Comparison of ENCODE assay signal across 3 cellular contexts in the genomic region with DNA sequence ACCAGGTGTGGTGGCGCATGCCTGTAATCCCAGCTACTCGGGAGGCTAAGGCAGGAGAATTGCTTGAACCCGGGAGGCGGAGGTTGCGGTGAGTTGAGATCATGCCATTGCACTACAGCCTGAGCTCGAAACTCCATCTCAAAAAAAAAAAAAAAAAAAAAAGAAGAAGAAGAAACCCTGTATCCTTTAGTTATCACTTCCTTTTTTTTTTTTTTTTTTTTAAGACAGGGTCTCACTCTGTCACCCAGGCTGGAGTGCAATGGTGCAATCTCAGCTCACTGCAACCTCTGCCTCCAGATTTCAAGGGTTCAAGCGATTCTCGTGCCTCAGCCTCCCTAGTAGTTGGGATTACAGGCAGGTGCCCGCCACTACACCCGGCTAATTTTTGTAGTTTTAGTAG. TPM values are rescaled to one million over a fixed set of nuclear protein-coding genes. Genes with fewer than 3 reads are reported as not detected.
"Had no signal": no experiment of that assay in that cellular context is flagged by ENCODE, and none has a peak within 500 bp of the region (broad histone marks: within the 10 kb centered on the region; RNA-seq: fewer than 3 reads in every experiment).

No MANE protein-coding gene starts in this region.

RNA-seq across cellular contexts. Expression of gene KCNK17, which starts 27.6 kb away (rescaled TPM):
- polyA plus RNA-seq: GM23248, HepG2, IgD-negative memory B cell had no signal

RNA-seq across cellular contexts. Expression of gene KCNK16, which starts 35.9 kb away (rescaled TPM):
- polyA plus RNA-seq: GM23248, HepG2, IgD-negative memory B cell had no signal

RNA-seq across cellular contexts. Expression of gene KCNK5, which starts 57.3 kb away (rescaled TPM):
- polyA plus RNA-seq: GM23248, HepG2, IgD-negative memory B cell had no signal
